Comparison of ENCODE assay signal across 17 cellular contexts in the genomic region with DNA sequence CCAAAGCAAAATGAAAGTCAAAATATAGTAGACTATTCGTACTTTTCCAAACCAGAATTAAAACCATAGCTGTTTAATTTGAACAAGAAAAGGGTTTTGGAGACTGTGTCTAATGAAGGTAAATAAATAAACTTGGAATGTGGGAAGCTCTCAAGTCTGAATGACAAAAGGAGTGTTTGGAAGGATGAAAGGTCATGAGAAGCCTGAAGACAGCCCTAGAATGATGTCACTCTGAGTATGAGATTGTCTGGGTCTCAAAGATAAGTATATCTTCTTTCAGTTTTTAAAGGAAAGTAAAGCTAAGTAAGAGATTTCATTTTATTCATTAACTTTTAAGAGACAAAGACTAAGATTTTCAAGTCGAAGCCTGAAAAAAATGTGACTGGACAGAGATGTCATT.
A peak's percentile ranks its signal among the peaks of the same experiment; 100 is the strongest.
DNase-seq lines count a peak whose midpoint lies in the region; TF ChIP-seq lines count a peak whose summit lies in the region.
"Had no signal": no experiment of that assay in that cellular context is flagged by ENCODE, and none has a peak within 500 bp of the region (broad histone marks: within the 10 kb centered on the region; RNA-seq: fewer than 3 reads in every experiment).

No MANE protein-coding gene starts in this region.

- H3K4me3 ChIP-seq in colonic mucosa (no peak overlapping the region), breast epithelium (no peak overlapping the region)
- H3K4me3 ChIP-seq: A549 had no signal

- H3K4me1 ChIP-seq in colonic mucosa (no peaks in the 10 kb centered on the region), breast epithelium (no peaks in the 10 kb centered on the region)
- H3K4me1 ChIP-seq: A549 had no signal

- peak overlapping the region; percentile 6 for H3K27ac ChIP-seq in colonic mucosa
- H3K27ac ChIP-seq in breast epithelium = no peak overlapping the region
- H3K27ac ChIP-seq: 22Rv1, A549, C4-2B, HL-60 had no signal

- TF ChIP-seq CTCF in colonic mucosa (IDR thresholded peaks at IDR 0.05) = no peak
- no peak for TF ChIP-seq CTCF in breast epithelium (IDR thresholded peaks at IDR 0.05)

- H3K9me3 ChIP-seq in colonic mucosa = no peaks in the 10 kb centered on the region
- no peaks in the 10 kb centered on the region for H3K9me3 ChIP-seq in breast epithelium
- H3K9me3 ChIP-seq: A549, Caco-2 had no signal

- DNase-seq in DMS53 (lab: John Stamatoyannopoulos, UW) = peak; percentile 24
- no peak for DNase-seq in DMS53 treated with DMSO at 0.1 percent for 48 hours (lab: John Stamatoyannopoulos, UW; ENCODE audit: unreplicated experiment)
- DNase-seq in colonic mucosa = no peak
- DNase-seq in kidney tubule cell (ENCODE audit: low spot score) = peak; percentile 14
- DNase-seq in SIG-M5 treated with dmso at 0.1 percent for 504 hours (lab: John Stamatoyannopoulos, UW; ENCODE audit: unreplicated experiment) = no peak
- no peak for DNase-seq in hypothalamus (lab: John Stamatoyannopoulos, UW)
- DNase-seq in breast epithelium (ENCODE audit: low spot score in 2 of 2) = no peak
- DNase-seq: AML-193; Caco-2; CD4-positive, alpha-beta T cell; DMS79 treated with DMSO at 0.1 percent for 48 hours; GF-D8; H9 had no signal

- H3K27me3 ChIP-seq in colonic mucosa = no peaks in the 10 kb centered on the region
- no peaks in the 10 kb centered on the region for H3K27me3 ChIP-seq in breast epithelium

- no peak for TF ChIP-seq POLR2A in breast epithelium (IDR thresholded peaks at IDR 0.05)

- intact Hi-C loops in colonic mucosa (cut with DNase I) = no loop called here
- intact Hi-C loops in breast epithelium (cut with DNase I; ENCODE audit: low total_unique reads) = no loop called here

- H3K9ac ChIP-seq in colonic mucosa (ENCODE audit: low read depth in 2 of 2, low read length in 2 of 2) = no peak overlapping the region

- H3K36me3 ChIP-seq in colonic mucosa (no peaks in the 10 kb centered on the region), breast epithelium (no peaks in the 10 kb centered on the region)

Comparison
In these comparisons a context has a peak if more than half of its experiments do, and no peak if none do; other contexts are left out.
1. DNase-seq: peak in DMS53 (single experiment) and kidney tubule cell (single experiment); none in DMS53 treated with DMSO at 0.1 percent for 48 hours (single experiment), colonic mucosa (single experiment), SIG-M5 treated with dmso at 0.1 percent for 504 hours (single experiment), hypothalamus (0 of 51) and breast epithelium (0 of 2).